8 cellular contexts compared by ENCODE assay signal in the genomic region with DNA sequence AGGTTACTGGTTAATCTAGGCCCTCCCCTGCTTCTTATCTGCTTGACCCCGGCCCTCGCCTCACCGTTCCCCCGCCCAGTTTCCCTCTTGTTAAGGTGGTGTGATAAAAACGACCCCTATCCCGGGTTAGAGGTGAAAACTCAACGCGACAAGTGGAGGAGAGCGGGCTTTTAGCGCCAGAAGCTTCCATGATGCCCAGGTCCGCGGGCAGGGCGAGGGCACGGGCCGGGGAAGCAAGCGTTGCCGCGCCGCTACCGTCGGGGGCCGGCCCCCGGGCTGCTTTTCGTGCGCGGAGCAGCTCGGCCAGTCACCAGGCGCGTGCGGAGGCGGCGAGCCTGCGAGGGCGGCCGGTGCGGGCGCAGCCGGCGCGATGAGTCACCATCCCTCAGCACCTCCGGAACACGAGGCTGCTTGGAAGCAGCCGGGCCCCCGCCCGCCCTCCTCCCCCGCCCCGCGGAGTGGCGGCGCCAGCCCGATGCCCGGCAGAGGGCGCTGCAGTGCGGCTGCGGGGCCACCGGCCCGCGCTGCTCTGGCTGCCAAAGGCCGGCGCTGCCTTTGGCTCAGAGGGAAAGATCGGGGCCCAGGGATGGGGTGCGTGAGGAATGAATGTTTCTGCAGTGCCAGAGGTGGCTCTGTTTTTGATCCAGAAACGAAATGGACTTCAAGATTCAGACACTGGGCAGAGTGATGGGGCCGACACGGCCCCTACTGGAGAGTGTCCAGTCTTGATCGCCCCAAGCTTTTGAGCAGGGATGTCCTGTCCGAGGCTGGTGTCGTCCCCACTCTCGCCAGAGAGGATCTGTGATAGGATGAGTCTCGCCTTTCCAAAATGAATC.
DNase-seq lines count a peak whose midpoint lies in the region; ATAC-seq and TF ChIP-seq lines count a peak whose summit lies in the region.

No MANE protein-coding gene starts in this region.

- peak; percentile 49 for ATAC-seq in HG02870 (IDR thresholded peaks at IDR 0.05; ENCODE audit: unreplicated experiment)

- 20 to 56% methylated on average over 12 to 38 of the region's 70 CpGs for WGBS in lower leg skin, 2 donors

- TF ChIP-seq CTCF in lower leg skin (IDR thresholded peaks at IDR 0.05), result no peak

- intact Hi-C loops in lower leg skin (cut with DNase I; ENCODE audit: low total_unique reads), result no loop called here

- no peak for TF ChIP-seq POLR2A in lower leg skin (IDR thresholded peaks at IDR 0.05)

- no peak overlapping the region for H3K4me3 ChIP-seq in lower leg skin (ENCODE audit: low read depth, poor library complexity, severe bottlenecking)

- DNase-seq in DMS79 treated with DMSO at 0.1 percent for 48 hours (lab: John Stamatoyannopoulos, UW) (peak; percentile 29), DMS79 (lab: John Stamatoyannopoulos, UW) (no peak), NCI-H446 (lab: John Stamatoyannopoulos, UW) (peak; percentile 6 to 73), dedifferentiated amniotic fluid mesenchymal stem cell (ENCODE audit: extremely low spot score) (peak; percentile 73), lower leg skin (ENCODE audit: low spot score in 2 of 2) (peak; percentile 68 to 95)
- peak; percentile 49 to 59 for DNase-seq in activated CD4-positive, alpha-beta T cell treated with anti-CD3 and anti-CD28 coated beads, Interleukin-2, amount 50 U/mL, for 24 hours (ENCODE audit: low read depth in 1 of 2, low spot score in 1 of 2)
- DNase-seq in stimulated activated CD4-positive, alpha-beta T cell treated with anti-CD3 and anti-CD28 coated beads, Interleukin-4, amount 100 ng/mL, for 24 hours, result peak; percentile 77
